Comparison of ENCODE assay signal across 8 cellular contexts in genomic region chr10:132337019-132337418, GRCh38. TPM values are rescaled to one million over a fixed set of nuclear protein-coding genes. Genes with fewer than 3 reads are reported as not detected.
DNase-seq lines count a peak whose midpoint lies in the region; ATAC-seq and TF ChIP-seq lines count a peak whose summit lies in the region.

No MANE protein-coding gene starts in this region.

- POLR2A ChIA-PET in naive thymus-derived CD4-positive, alpha-beta T cell (lab: Charles Lee), result interaction anchor here (0.9 kb wide), 1 partner anchor 47 kb away, joined by 3 read pairs; no protein-coding TSS in a partner anchor

- H3K4me3 ChIP-seq in CD4-positive, CD25-positive, alpha-beta regulatory T cell (ENCODE audit: low read depth, low read length), result peak overlapping the region; percentile 80
- H3K4me3 ChIP-seq in choroid plexus epithelial cell (ENCODE audit: low read depth, low read length), result peak overlapping the region; percentile 60
- H3K4me3 ChIP-seq in naive thymus-derived CD4-positive, alpha-beta T cell (ENCODE audit: low read length), result peak overlapping the region; percentile 46

- intact Hi-C loops in naive thymus-derived CD4-positive, alpha-beta T cell (cut with micrococcal nuclease), result no loop called here

- no peaks in the 10 kb centered on the region for H3K27me3 ChIP-seq in CD4-positive, CD25-positive, alpha-beta regulatory T cell (ENCODE audit: control insufficient read depth, insufficient read depth, low read length)
- H3K27me3 ChIP-seq in naive thymus-derived CD4-positive, alpha-beta T cell (ENCODE audit: control insufficient read depth in 2 of 2, insufficient read depth in 2 of 2, low read length in 2 of 2), result no peaks in the 10 kb centered on the region

- peak overlapping the region; percentile 83 to 87 (median 85) for H3K27ac Mint-ChIP-seq in CD4-positive, CD25-positive, alpha-beta regulatory T cell
- peak overlapping the region; percentile 21 to 88 (median 80) for H3K27ac Mint-ChIP-seq in naive thymus-derived CD4-positive, alpha-beta T cell

- CTCF ChIA-PET in naive thymus-derived CD4-positive, alpha-beta T cell (lab: Charles Lee), result no interaction called here

- peaks cover 4 to 31% (median 22%) of the 10 kb centered on the region in 4 donors for H3K4me1 Mint-ChIP-seq in CD4-positive, CD25-positive, alpha-beta regulatory T cell
- peaks cover 20 to 46% (median 38%) of the 10 kb centered on the region in 7 donors for H3K4me1 Mint-ChIP-seq in naive thymus-derived CD4-positive, alpha-beta T cell

- in situ Hi-C loops in KBM-7 (cut with MboI; ENCODE audit: low pct_unique_long_range_greater_than_20kb, low sequenced_read_pairs), result no loop called here

- H3K9me3 Mint-ChIP-seq in CD4-positive, CD25-positive, alpha-beta regulatory T cell, result no peaks in the 10 kb centered on the region
- H3K9me3 Mint-ChIP-seq in naive thymus-derived CD4-positive, alpha-beta T cell, result peaks cover 0 to 12% (median 3%) of the 10 kb centered on the region in 11 donors

- H3K27ac ChIP-seq in CD4-positive, CD25-positive, alpha-beta regulatory T cell (ENCODE audit: insufficient read depth, low read length, poor library complexity, severe bottlenecking), result peak overlapping the region; percentile 29
- H3K27ac ChIP-seq in naive thymus-derived CD4-positive, alpha-beta T cell (ENCODE audit: low read depth, low read length), result peak overlapping the region; percentile 62

- H3K36me3 ChIP-seq in CD4-positive, CD25-positive, alpha-beta regulatory T cell (ENCODE audit: control insufficient read depth, insufficient read depth, low read length), result no peaks in the 10 kb centered on the region
- no peaks in the 10 kb centered on the region for H3K36me3 ChIP-seq in naive thymus-derived CD4-positive, alpha-beta T cell (ENCODE audit: control insufficient read depth in 2 of 3, insufficient read depth in 3 of 3, low read length in 3 of 3)

- no peak for TF ChIP-seq CTCF in choroid plexus epithelial cell (conservative IDR thresholded peaks at IDR 0.05; ENCODE audit: low read depth, low read length)

- H3K9me3 ChIP-seq in CD4-positive, CD25-positive, alpha-beta regulatory T cell (ENCODE audit: control insufficient read depth in 2 of 2, low read length in 2 of 2), result no peaks in the 10 kb centered on the region
- H3K9me3 ChIP-seq in naive thymus-derived CD4-positive, alpha-beta T cell (ENCODE audit: control insufficient read depth in 2 of 3, low read length in 3 of 3), result peaks cover 0 to 3% (median 0%) of the 10 kb centered on the region in 3 experiments

- H3K36me3 Mint-ChIP-seq in CD4-positive, CD25-positive, alpha-beta regulatory T cell, result peaks cover 6% of the 10 kb centered on the region
- H3K36me3 Mint-ChIP-seq in naive thymus-derived CD4-positive, alpha-beta T cell, result peaks cover 0 to 9% (median 7%) of the 10 kb centered on the region in 5 donors

- no peaks in the 10 kb centered on the region for H3K27me3 Mint-ChIP-seq in CD4-positive, CD25-positive, alpha-beta regulatory T cell
- H3K27me3 Mint-ChIP-seq in naive thymus-derived CD4-positive, alpha-beta T cell, result peaks cover 0 to 5% (median 0%) of the 10 kb centered on the region in 5 donors

- peak overlapping the region; percentile 69 to 96 (median 88) for H3K4me3 Mint-ChIP-seq in CD4-positive, CD25-positive, alpha-beta regulatory T cell
- peak overlapping the region; percentile 79 to 89 (median 86) for H3K4me3 Mint-ChIP-seq in naive thymus-derived CD4-positive, alpha-beta T cell

- no peak for ATAC-seq in CD4-positive, CD25-positive, alpha-beta regulatory T cell (ENCODE audit: low read depth in 2 of 2)
- no peak for ATAC-seq in naive thymus-derived CD4-positive, alpha-beta T cell
- ATAC-seq in GM21528 (IDR thresholded peaks at IDR 0.05; ENCODE audit: low FRiP score, unreplicated experiment) (no peak), HG03135 (IDR thresholded peaks at IDR 0.05; ENCODE audit: unreplicated experiment) (no peak)

- H3K4me1 ChIP-seq in CD4-positive, CD25-positive, alpha-beta regulatory T cell (ENCODE audit: control insufficient read depth, insufficient read depth, low read length, poor library complexity, severe bottlenecking), result peaks cover 20% of the 10 kb centered on the region
- H3K4me1 ChIP-seq in naive thymus-derived CD4-positive, alpha-beta T cell (ENCODE audit: control insufficient read depth in 2 of 2, insufficient read depth in 2 of 2, low read length in 2 of 2), result peaks cover 11 to 13% of the 10 kb centered on the region in 2 donors

- peak in 2 of 3 donors; percentile 22 to 49 for DNase-seq in CD4-positive, CD25-positive, alpha-beta regulatory T cell
- DNase-seq in KBM-7 (peak; percentile 50), choroid plexus epithelial cell (ENCODE audit: low read depth) (peak; percentile 38), germinal center (ENCODE audit: low spot score) (no peak)
- DNase-seq in naive thymus-derived CD4-positive, alpha-beta T cell, result peak in 4 of 9 donors; percentile 8 to 34 (median 30)
- DNase-seq in stimulated activated CD4-positive, alpha-beta T cell treated with anti-CD3 and anti-CD28 coated beads, Interleukin-4, amount 100 ng/mL, for 24 hours, result no peak

RNA-seq across cellular contexts. Expression of gene LRRC27, which starts 5.0 kb away (rescaled TPM):
- 2.6 TPM for total RNA-seq in CD4-positive, CD25-positive, alpha-beta regulatory T cell
- 1 to 10 TPM in 3 of 4 donors, under 1 TPM in 1; 0.67 to 3.3 (median 2.2) TPM for polyA plus RNA-seq in CD4-positive, CD25-positive, alpha-beta regulatory T cell
- total RNA-seq in naive thymus-derived CD4-positive, alpha-beta T cell, result 10 to 100 TPM in 1 of 5 experiments, 1 to 10 TPM in 4; 3.4 to 10.8 (median 7.1) TPM
- polyA plus RNA-seq in naive thymus-derived CD4-positive, alpha-beta T cell, result 1 to 10 TPM; 1.8 to 4.9 TPM

RNA-seq across cellular contexts. Expression of gene STK32C, which starts 29.3 kb away (rescaled TPM):
- 6.6 TPM for total RNA-seq in CD4-positive, CD25-positive, alpha-beta regulatory T cell
- 1 to 10 TPM; 3.5 to 7.0 (median 6.5) TPM for polyA plus RNA-seq in CD4-positive, CD25-positive, alpha-beta regulatory T cell
- total RNA-seq in naive thymus-derived CD4-positive, alpha-beta T cell, result 10 to 100 TPM in 4 of 5 experiments, 1 to 10 TPM in 1; 8.7 to 19.4 (median 12.0) TPM
- 1 to 10 TPM; 4.6 to 7.2 TPM for polyA plus RNA-seq in naive thymus-derived CD4-positive, alpha-beta T cell

RNA-seq across cellular contexts. Expression of gene PWWP2B, which starts 60.0 kb away (rescaled TPM):
- total RNA-seq in CD4-positive, CD25-positive, alpha-beta regulatory T cell, result 10.9 TPM
- 1 to 10 TPM in 1 of 4 donors, under 1 TPM in 3; 0.56 to 1.4 (median 0.87) TPM for polyA plus RNA-seq in CD4-positive, CD25-positive, alpha-beta regulatory T cell
- 10 to 100 TPM in 4 of 5 experiments, 1 to 10 TPM in 1; 9.1 to 22.2 (median 12.1) TPM for total RNA-seq in naive thymus-derived CD4-positive, alpha-beta T cell
- polyA plus RNA-seq in naive thymus-derived CD4-positive, alpha-beta T cell, result 1 to 10 TPM; 1.5 to 3.6 TPM

Comparison
In these comparisons a context has a peak if more than half of its experiments do, and no peak if none do; other contexts are left out.
1. DNase-seq: peak in CD4-positive, CD25-positive, alpha-beta regulatory T cell (2 of 3), KBM-7 (single experiment) and choroid plexus epithelial cell (single experiment); none in germinal center (single experiment) and stimulated activated CD4-positive, alpha-beta T cell treated with anti-CD3 and anti-CD28 coated beads, Interleukin-4, amount 100 ng/mL, for 24 hours (single experiment).
2. Peak in every context shown above with its lines, with median percentiles within 50 percentile points of each other: H3K4me3 ChIP-seq.